Comparison of ENCODE assay signal across 2 cellular contexts in the genomic region with DNA sequence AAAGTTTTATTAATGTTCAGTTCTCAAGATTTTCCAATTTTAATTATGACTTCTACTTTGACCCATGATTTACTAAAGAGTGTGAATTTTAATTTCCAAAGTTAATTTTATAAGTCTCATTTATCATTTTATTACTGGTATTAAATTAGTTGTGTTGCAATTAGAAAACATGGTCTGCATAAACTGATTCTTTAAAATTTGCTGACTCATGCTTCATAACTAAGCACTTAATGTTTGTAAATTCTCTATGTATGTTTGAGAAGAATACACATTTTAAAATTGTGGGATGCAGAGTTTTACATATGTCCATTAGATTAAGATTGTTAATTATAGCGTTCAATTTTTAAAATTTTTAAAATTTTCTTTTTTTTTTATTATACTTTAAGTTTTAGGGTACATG.
TF ChIP-seq lines count a peak whose summit lies in the region.

No MANE protein-coding gene starts in this region.

TF ChIP-seq in HepG2, 621 proteins besides CTCF, POLR2A, EP300 and RAD21:
- TF ChIP-seq SOX13 (IDR thresholded peaks at IDR 0.05) (no peak), SOX13 (CRISPR knock-in tag; conservative IDR thresholded peaks at IDR 0.05 in 1 of 2, IDR thresholded peaks at IDR 0.05 in 1 of 2) (no peak), NFE2L2 (IDR thresholded peaks at IDR 0.05; ENCODE audit: low read length) (peak; percentile 92), ZNF616 (CRISPR knock-in tag; IDR thresholded peaks at IDR 0.05; ENCODE audit: low read depth) (no peak), ARNTL (CRISPR knock-in tag; IDR thresholded peaks at IDR 0.05) (no peak), MEF2D (CRISPR knock-in tag; IDR thresholded peaks at IDR 0.05) (no peak), MAFK (conservative IDR thresholded peaks at IDR 0.05 in 1 of 2, IDR thresholded peaks at IDR 0.05 in 1 of 2; ENCODE audit: low read length in 2 of 2) (peak; percentile 94 to 97), ARNT2 (CRISPR knock-in tag; IDR thresholded peaks at IDR 0.05; ENCODE audit: low read depth) (no peak), MAFF (IDR thresholded peaks at IDR 0.05; ENCODE audit: low read depth, low read length) (peak; percentile 91), PHF5A (CRISPR knock-in tag; IDR thresholded peaks at IDR 0.05; ENCODE audit: low read depth, unreplicated experiment) (no peak), RCOR2 (CRISPR knock-in tag; IDR thresholded peaks at IDR 0.05) (no peak), SATB2 (CRISPR knock-in tag; IDR thresholded peaks at IDR 0.05) (no peak)
- TF ChIP-seq, protein P1, sequence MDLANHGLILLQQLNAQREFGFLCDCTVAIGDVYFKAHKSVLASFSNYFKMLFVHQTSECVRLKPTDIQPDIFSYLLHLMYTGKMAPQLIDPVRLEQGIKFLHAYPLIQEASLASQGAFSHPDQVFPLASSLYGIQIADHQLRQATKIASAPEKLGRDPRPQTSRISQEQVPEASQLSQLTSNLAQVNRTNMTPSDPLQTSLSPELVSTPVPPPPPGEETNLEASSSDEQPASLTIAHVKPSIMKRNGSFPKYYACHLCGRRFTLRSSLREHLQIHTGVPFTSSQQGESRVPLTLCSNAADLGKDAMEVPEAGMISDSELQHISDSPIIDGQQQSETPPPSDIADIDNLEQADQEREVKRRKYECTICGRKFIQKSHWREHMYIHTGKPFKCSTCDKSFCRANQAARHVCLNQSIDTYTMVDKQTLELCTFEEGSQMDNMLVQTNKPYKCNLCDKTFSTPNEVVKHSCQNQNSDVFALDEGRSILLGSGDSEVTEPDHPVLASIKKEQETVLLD (CRISPR knock-in tag; IDR thresholded peaks at IDR 0.05; ENCODE audit: low read depth): no peak
- TF ChIP-seq, protein P2, sequence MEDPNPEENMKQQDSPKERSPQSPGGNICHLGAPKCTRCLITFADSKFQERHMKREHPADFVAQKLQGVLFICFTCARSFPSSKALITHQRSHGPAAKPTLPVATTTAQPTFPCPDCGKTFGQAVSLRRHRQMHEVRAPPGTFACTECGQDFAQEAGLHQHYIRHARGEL (CRISPR knock-in tag; IDR thresholded peaks at IDR 0.05): no peak
- TF ChIP-seq, protein P3, sequence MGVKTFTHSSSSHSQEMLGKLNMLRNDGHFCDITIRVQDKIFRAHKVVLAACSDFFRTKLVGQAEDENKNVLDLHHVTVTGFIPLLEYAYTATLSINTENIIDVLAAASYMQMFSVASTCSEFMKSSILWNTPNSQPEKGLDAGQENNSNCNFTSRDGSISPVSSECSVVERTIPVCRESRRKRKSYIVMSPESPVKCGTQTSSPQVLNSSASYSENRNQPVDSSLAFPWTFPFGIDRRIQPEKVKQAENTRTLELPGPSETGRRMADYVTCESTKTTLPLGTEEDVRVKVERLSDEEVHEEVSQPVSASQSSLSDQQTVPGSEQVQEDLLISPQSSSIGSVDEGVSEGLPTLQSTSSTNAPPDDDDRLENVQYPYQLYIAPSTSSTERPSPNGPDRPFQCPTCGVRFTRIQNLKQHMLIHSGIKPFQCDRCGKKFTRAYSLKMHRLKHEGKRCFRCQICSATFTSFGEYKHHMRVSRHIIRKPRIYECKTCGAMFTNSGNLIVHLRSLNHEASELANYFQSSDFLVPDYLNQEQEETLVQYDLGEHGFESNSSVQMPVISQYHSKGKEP (CRISPR knock-in tag; IDR thresholded peaks at IDR 0.05): no peak

TF ChIP-seq in K562, 482 proteins besides CTCF, POLR2A, EP300 and RAD21 (continues in another document):
- no peak for TF ChIP-seq ZNF79 (CRISPR knock-in tag; IDR thresholded peaks at IDR 0.05; ENCODE audit: low read depth)
- TF ChIP-seq, protein P4, sequence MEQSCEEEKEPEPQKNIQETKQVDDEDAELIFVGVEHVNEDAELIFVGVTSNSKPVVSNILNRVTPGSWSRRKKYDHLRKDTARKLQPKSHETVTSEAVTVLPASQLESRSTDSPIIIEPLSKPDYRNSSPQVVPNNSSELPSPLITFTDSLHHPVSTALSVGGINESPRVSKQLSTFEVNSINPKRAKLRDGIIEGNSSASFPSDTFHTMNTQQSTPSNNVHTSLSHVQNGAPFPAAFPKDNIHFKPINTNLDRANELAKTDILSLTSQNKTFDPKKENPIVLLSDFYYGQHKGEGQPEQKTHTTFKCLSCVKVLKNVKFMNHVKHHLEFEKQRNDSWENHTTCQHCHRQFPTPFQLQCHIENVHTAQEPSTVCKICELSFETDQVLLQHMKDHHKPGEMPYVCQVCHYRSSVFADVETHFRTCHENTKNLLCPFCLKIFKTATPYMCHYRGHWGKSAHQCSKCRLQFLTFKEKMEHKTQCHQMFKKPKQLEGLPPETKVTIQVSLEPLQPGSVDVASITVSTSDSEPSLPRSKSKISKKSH (CRISPR knock-in tag; IDR thresholded peaks at IDR 0.05): no peak
- TF ChIP-seq NFE2L1 (tag; IDR thresholded peaks at IDR 0.05; ENCODE audit: borderline replicate concordance, low read depth): peak; percentile 68
- no peak for TF ChIP-seq RBM15 (IDR thresholded peaks at IDR 0.05; ENCODE audit: insufficient read depth, low read length)
- peak; percentile 80 for TF ChIP-seq C11orf30 (IDR thresholded peaks at IDR 0.05; ENCODE audit: low read depth)
- TF ChIP-seq NONO (IDR thresholded peaks at IDR 0.05; ENCODE audit: low read depth in 2 of 2, low read length in 1 of 2): no peak
- peak; percentile 90 for TF ChIP-seq MAFF (IDR thresholded peaks at IDR 0.05; ENCODE audit: low read length)
- TF ChIP-seq BACH1 (tag; IDR thresholded peaks at IDR 0.05): peak; percentile 72; the same call in 1 of the 2 replicates
- TF ChIP-seq, protein P5, sequence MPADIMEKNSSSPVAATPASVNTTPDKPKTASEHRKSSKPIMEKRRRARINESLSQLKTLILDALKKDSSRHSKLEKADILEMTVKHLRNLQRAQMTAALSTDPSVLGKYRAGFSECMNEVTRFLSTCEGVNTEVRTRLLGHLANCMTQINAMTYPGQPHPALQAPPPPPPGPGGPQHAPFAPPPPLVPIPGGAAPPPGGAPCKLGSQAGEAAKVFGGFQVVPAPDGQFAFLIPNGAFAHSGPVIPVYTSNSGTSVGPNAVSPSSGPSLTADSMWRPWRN (IDR thresholded peaks at IDR 0.05; ENCODE audit: low read depth): no peak
- TF ChIP-seq RBBP5 (IDR thresholded peaks at IDR 0.05; ENCODE audit: borderline replicate concordance, insufficient read depth, low read length, poor library complexity, severe bottlenecking): no peak
- TF ChIP-seq MAFK (IDR thresholded peaks at IDR 0.05; ENCODE audit: low read length): peak; percentile 88
- no peak for TF ChIP-seq ZNF408 (CRISPR knock-in tag; IDR thresholded peaks at IDR 0.05; ENCODE audit: low read depth)
- TF ChIP-seq, protein P6, sequence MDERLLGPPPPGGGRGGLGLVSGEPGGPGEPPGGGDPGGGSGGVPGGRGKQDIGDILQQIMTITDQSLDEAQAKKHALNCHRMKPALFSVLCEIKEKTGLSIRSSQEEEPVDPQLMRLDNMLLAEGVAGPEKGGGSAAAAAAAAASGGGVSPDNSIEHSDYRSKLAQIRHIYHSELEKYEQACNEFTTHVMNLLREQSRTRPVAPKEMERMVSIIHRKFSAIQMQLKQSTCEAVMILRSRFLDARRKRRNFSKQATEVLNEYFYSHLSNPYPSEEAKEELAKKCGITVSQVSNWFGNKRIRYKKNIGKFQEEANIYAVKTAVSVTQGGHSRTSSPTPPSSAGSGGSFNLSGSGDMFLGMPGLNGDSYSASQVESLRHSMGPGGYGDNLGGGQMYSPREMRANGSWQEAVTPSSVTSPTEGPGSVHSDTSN (CRISPR knock-in tag; IDR thresholded peaks at IDR 0.05; ENCODE audit: low read depth): no peak
- TF ChIP-seq, protein P6 (tag; conservative IDR thresholded peaks at IDR 0.05; ENCODE audit: low read depth): no peak
- TF ChIP-seq SIN3B (IDR thresholded peaks at IDR 0.05; ENCODE audit: low read depth): no peak
- TF ChIP-seq, protein P7, sequence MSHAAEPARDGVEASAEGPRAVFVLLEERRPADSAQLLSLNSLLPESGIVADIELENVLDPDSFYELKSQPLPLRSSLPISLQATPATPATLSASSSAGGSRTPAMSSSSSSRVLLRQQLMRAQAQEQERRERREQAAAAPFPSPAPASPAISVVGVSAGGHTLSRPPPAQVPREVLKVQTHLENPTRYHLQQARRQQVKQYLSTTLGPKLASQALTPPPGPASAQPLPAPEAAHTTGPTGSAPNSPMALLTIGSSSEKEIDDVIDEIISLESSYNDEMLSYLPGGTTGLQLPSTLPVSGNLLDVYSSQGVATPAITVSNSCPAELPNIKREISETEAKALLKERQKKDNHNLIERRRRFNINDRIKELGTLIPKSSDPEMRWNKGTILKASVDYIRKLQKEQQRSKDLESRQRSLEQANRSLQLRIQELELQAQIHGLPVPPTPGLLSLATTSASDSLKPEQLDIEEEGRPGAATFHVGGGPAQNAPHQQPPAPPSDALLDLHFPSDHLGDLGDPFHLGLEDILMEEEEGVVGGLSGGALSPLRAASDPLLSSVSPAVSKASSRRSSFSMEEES (CRISPR knock-in tag; IDR thresholded peaks at IDR 0.05): no peak
- no peak for TF ChIP-seq LEF1 (IDR thresholded peaks at IDR 0.05)
- no peak for TF ChIP-seq MEIS2 (IDR thresholded peaks at IDR 0.05; ENCODE audit: partially characterized antibody)
- TF ChIP-seq, protein P8, sequence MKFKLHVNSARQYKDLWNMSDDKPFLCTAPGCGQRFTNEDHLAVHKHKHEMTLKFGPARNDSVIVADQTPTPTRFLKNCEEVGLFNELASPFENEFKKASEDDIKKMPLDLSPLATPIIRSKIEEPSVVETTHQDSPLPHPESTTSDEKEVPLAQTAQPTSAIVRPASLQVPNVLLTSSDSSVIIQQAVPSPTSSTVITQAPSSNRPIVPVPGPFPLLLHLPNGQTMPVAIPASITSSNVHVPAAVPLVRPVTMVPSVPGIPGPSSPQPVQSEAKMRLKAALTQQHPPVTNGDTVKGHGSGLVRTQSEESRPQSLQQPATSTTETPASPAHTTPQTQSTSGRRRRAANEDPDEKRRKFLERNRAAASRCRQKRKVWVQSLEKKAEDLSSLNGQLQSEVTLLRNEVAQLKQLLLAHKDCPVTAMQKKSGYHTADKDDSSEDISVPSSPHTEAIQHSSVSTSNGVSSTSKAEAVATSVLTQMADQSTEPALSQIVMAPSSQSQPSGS (CRISPR knock-in tag; IDR thresholded peaks at IDR 0.05): no peak
- TF ChIP-seq DMBX1 (CRISPR knock-in tag; IDR thresholded peaks at IDR 0.05; ENCODE audit: borderline replicate concordance): no peak
- TF ChIP-seq RFX7 (CRISPR knock-in tag; IDR thresholded peaks at IDR 0.05): no peak
- TF ChIP-seq ZNF232 (CRISPR knock-in tag; IDR thresholded peaks at IDR 0.05): no peak
- TF ChIP-seq ZNF830 (CRISPR knock-in tag; IDR thresholded peaks at IDR 0.05): no peak
- no peak for TF ChIP-seq ZC3H8 (IDR thresholded peaks at IDR 0.05)
- TF ChIP-seq MAFG (tag; conservative IDR thresholded peaks at IDR 0.05): peak; percentile 87
- TF ChIP-seq, protein P9, sequence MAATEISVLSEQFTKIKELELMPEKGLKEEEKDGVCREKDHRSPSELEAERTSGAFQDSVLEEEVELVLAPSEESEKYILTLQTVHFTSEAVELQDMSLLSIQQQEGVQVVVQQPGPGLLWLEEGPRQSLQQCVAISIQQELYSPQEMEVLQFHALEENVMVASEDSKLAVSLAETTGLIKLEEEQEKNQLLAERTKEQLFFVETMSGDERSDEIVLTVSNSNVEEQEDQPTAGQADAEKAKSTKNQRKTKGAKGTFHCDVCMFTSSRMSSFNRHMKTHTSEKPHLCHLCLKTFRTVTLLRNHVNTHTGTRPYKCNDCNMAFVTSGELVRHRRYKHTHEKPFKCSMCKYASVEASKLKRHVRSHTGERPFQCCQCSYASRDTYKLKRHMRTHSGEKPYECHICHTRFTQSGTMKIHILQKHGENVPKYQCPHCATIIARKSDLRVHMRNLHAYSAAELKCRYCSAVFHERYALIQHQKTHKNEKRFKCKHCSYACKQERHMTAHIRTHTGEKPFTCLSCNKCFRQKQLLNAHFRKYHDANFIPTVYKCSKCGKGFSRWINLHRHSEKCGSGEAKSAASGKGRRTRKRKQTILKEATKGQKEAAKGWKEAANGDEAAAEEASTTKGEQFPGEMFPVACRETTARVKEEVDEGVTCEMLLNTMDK (IDR thresholded peaks at IDR 0.05; ENCODE audit: borderline replicate concordance, insufficient read depth, low read depth, low read length, poor library complexity, severe bottlenecking): no peak
- no peak for TF ChIP-seq NUFIP1 (IDR thresholded peaks at IDR 0.05; ENCODE audit: partially characterized antibody)
- no peak for TF ChIP-seq TAF9B (IDR thresholded peaks at IDR 0.05; ENCODE audit: partially characterized antibody)
- no peak for TF ChIP-seq ETS2 (tag; IDR thresholded peaks at IDR 0.05; ENCODE audit: borderline replicate concordance, poor library complexity, severe bottlenecking)
- no peak for TF ChIP-seq ZNF707 (CRISPR knock-in tag; conservative IDR thresholded peaks at IDR 0.05)
- TF ChIP-seq ZNF316 (IDR thresholded peaks at IDR 0.05): peak; percentile 94
- no peak for TF ChIP-seq PML (IDR thresholded peaks at IDR 0.05; ENCODE audit: low read length)
- no peak for TF ChIP-seq PRPF4 (IDR thresholded peaks at IDR 0.05; ENCODE audit: insufficient read depth, low read depth, low read length, poor library complexity, severe bottlenecking)
- no peak for TF ChIP-seq HNRNPLL (IDR thresholded peaks at IDR 0.05; ENCODE audit: low read depth, low read length, poor library complexity, severe bottlenecking)
- no peak for TF ChIP-seq ZNF274 (IDR thresholded peaks at IDR 0.05; ENCODE audit: borderline replicate concordance, low read depth, low read length)
- TF ChIP-seq POLR2H (tag; IDR thresholded peaks at IDR 0.05; ENCODE audit: low read depth): no peak
- no peak for TF ChIP-seq ZNF699 (CRISPR knock-in tag; IDR thresholded peaks at IDR 0.05; ENCODE audit: insufficient replicate concordance)
- TF ChIP-seq, protein P10, sequence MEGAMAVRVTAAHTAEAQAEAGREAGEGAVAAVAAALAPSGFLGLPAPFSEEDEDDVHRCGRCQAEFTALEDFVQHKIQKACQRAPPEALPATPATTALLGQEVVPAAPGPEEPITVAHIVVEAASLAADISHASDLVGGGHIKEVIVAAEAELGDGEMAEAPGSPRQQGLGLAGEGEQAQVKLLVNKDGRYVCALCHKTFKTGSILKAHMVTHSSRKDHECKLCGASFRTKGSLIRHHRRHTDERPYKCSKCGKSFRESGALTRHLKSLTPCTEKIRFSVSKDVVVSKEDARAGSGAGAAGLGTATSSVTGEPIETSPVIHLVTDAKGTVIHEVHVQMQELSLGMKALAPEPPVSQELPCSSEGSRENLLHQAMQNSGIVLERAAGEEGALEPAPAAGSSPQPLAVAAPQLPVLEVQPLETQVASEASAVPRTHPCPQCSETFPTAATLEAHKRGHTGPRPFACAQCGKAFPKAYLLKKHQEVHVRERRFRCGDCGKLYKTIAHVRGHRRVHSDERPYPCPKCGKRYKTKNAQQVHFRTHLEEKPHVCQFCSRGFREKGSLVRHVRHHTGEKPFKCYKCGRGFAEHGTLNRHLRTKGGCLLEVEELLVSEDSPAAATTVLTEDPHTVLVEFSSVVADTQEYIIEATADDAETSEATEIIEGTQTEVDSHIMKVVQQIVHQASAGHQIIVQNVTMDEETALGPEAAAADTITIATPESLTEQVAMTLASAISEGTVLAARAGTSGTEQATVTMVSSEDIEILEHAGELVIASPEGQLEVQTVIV (CRISPR knock-in tag; IDR thresholded peaks at IDR 0.05; ENCODE audit: borderline replicate concordance): no peak
- peak; percentile 63 for TF ChIP-seq NFE2 (IDR thresholded peaks at IDR 0.05; ENCODE audit: low read depth)
- no peak for TF ChIP-seq U2AF2 (optimal IDR thresholded peaks at IDR 0.05; ENCODE audit: low read depth, low read length)
